2 cellular contexts compared by ENCODE assay signal in the genomic region with DNA sequence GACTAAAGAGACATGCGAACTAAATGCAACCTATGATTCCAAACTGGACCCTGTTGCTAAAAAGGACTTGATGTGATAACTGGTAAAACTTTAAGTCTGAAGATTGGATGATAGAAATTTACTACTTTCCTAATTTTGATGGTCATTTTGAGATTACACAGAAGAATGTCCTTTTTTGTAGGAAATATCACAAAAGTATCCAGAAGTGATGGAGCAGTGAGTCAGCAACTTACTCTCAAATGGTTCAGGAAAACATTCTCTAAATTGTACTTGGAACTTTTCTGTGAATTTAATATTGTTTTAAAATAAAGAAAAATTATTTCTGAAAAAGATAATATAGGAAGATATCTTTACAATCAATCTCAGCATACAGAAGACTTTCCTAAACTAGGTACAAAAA.
A peak's percentile ranks its signal among the peaks of the same experiment; 100 is the strongest.
TF ChIP-seq lines count a peak whose summit lies in the region.

No MANE protein-coding gene starts in this region.

TF ChIP-seq in IMR-90, 13 proteins besides CTCF, POLR2A, EP300 and RAD21 (continued from another document):
- TF ChIP-seq MAFK (IDR thresholded peaks at IDR 0.05; ENCODE audit: low read depth, low read length): peak; percentile 49; the same call in 1 of the 2 replicates
- no peak for TF ChIP-seq RCOR1 (IDR thresholded peaks at IDR 0.05; ENCODE audit: insufficient replicate concordance, low read length)

TF ChIP-seq in WTC11, 78 proteins besides CTCF, POLR2A, EP300 and RAD21 (continued from another document):
- TF ChIP-seq, protein P1, sequence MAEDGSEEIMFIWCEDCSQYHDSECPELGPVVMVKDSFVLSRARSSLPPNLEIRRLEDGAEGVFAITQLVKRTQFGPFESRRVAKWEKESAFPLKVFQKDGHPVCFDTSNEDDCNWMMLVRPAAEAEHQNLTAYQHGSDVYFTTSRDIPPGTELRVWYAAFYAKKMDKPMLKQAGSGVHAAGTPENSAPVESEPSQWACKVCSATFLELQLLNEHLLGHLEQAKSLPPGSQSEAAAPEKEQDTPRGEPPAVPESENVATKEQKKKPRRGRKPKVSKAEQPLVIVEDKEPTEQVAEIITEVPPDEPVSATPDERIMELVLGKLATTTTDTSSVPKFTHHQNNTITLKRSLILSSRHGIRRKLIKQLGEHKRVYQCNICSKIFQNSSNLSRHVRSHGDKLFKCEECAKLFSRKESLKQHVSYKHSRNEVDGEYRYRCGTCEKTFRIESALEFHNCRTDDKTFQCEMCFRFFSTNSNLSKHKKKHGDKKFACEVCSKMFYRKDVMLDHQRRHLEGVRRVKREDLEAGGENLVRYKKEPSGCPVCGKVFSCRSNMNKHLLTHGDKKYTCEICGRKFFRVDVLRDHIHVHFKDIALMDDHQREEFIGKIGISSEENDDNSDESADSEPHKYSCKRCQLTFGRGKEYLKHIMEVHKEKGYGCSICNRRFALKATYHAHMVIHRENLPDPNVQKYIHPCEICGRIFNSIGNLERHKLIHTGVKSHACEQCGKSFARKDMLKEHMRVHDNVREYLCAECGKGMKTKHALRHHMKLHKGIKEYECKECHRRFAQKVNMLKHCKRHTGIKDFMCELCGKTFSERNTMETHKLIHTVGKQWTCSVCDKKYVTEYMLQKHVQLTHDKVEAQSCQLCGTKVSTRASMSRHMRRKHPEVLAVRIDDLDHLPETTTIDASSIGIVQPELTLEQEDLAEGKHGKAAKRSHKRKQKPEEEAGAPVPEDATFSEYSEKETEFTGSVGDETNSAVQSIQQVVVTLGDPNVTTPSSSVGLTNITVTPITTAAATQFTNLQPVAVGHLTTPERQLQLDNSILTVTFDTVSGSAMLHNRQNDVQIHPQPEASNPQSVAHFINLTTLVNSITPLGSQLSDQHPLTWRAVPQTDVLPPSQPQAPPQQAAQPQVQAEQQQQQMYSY (CRISPR knock-in tag; IDR thresholded peaks at IDR 0.05): no peak
- TF ChIP-seq IRF2 (CRISPR knock-in tag; IDR thresholded peaks at IDR 0.05; ENCODE audit: borderline replicate concordance, low read depth): no peak
- TF ChIP-seq CBFB (CRISPR knock-in tag; IDR thresholded peaks at IDR 0.05; ENCODE audit: low read depth): no peak
- TF ChIP-seq, protein P2, sequence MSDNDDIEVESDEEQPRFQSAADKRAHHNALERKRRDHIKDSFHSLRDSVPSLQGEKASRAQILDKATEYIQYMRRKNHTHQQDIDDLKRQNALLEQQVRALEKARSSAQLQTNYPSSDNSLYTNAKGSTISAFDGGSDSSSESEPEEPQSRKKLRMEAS (CRISPR knock-in tag; IDR thresholded peaks at IDR 0.05): no peak
- TF ChIP-seq TCF7 (CRISPR knock-in tag; IDR thresholded peaks at IDR 0.05; ENCODE audit: low read depth): no peak
- TF ChIP-seq, protein P3, sequence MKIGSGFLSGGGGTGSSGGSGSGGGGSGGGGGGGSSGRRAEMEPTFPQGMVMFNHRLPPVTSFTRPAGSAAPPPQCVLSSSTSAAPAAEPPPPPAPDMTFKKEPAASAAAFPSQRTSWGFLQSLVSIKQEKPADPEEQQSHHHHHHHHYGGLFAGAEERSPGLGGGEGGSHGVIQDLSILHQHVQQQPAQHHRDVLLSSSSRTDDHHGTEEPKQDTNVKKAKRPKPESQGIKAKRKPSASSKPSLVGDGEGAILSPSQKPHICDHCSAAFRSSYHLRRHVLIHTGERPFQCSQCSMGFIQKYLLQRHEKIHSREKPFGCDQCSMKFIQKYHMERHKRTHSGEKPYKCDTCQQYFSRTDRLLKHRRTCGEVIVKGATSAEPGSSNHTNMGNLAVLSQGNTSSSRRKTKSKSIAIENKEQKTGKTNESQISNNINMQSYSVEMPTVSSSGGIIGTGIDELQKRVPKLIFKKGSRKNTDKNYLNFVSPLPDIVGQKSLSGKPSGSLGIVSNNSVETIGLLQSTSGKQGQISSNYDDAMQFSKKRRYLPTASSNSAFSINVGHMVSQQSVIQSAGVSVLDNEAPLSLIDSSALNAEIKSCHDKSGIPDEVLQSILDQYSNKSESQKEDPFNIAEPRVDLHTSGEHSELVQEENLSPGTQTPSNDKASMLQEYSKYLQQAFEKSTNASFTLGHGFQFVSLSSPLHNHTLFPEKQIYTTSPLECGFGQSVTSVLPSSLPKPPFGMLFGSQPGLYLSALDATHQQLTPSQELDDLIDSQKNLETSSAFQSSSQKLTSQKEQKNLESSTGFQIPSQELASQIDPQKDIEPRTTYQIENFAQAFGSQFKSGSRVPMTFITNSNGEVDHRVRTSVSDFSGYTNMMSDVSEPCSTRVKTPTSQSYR (CRISPR knock-in tag; IDR thresholded peaks at IDR 0.05): no peak
- TF ChIP-seq, protein P4, sequence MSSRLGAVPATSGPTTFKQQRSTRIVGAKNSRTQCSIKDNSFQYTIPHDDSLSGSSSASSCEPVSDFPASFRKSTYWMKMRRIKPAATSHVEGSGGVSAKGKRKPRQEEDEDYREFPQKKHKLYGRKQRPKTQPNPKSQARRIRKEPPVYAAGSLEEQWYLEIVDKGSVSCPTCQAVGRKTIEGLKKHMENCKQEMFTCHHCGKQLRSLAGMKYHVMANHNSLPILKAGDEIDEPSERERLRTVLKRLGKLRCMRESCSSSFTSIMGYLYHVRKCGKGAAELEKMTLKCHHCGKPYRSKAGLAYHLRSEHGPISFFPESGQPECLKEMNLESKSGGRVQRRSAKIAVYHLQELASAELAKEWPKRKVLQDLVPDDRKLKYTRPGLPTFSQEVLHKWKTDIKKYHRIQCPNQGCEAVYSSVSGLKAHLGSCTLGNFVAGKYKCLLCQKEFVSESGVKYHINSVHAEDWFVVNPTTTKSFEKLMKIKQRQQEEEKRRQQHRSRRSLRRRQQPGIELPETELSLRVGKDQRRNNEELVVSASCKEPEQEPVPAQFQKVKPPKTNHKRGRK (CRISPR knock-in tag; IDR thresholded peaks at IDR 0.05; ENCODE audit: borderline replicate concordance): no peak
